8 cellular contexts compared by ENCODE assay signal in genomic region chr12:110048242-110049027, GRCh38. TPM values are rescaled to one million over a fixed set of nuclear protein-coding genes. Genes with fewer than 3 reads are reported as not detected.
DNase-seq lines count a peak whose midpoint lies in the region; TF ChIP-seq lines count a peak whose summit lies in the region.

A gene with protein sequence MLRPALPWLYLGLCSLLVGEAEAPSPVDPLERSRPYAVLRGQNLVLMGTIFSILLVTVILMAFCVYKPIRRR (minus strand): TSS chr12:110048522. CDS start chr12:110048495, 27 bp downstream.

- H2BK5ac ChIP-seq in H9 (ENCODE audit: insufficient read length, low read length), result no peak within 1 kb of the TSS

- H3K36me3 ChIP-seq in MG63 (peaks cover 4% of the 10 kb centered on the region; the same call in 1 of the 2 replicates), stomach smooth muscle (ENCODE audit: control insufficient read depth in 2 of 2, insufficient read depth in 2 of 2, low read length in 2 of 2) (peaks cover 0 to 2% of the 10 kb centered on the region in 2 donors)

- H2BK15ac ChIP-seq in H9 (ENCODE audit: low read depth, low read length), result no peak within 1 kb of the TSS

- H3K18ac ChIP-seq in H9 (ENCODE audit: insufficient read length, low read depth, low read length), result no peak within 1 kb of the TSS

- peaks cover 16 to 17% of the 10 kb centered on the region in 2 experiments for H3K4me1 Mint-ChIP-seq in H9
- peaks cover 21% of the 10 kb centered on the region for H3K4me1 Mint-ChIP-seq in neural crest cell

- H3K4me2 ChIP-seq in H9 (ENCODE audit: insufficient read depth, insufficient read length, low read length), result peak within 1 kb of the TSS; percentile 50

- no peaks in the 10 kb centered on the region for H4K20me1 ChIP-seq in H9 (ENCODE audit: control insufficient read depth, insufficient read depth, insufficient read length)

- H3K4me3 ChIP-seq in MG63, result peak within 1 kb of the TSS; percentile 77
- peak within 1 kb of the TSS; percentile 64 to 84 for H3K4me3 ChIP-seq in foreskin fibroblast (ENCODE audit: low read depth in 1 of 2, low read length in 2 of 2)
- peak within 1 kb of the TSS; percentile 82 to 92 for H3K4me3 ChIP-seq in stomach smooth muscle (ENCODE audit: low read length in 2 of 2)

- H3K4me1 ChIP-seq in H9 (ENCODE audit: insufficient read depth, low read length), result no peaks in the 10 kb centered on the region
- H3K4me1 ChIP-seq in stomach smooth muscle (ENCODE audit: control insufficient read depth, insufficient read depth, low read length), result peaks cover 22% of the 10 kb centered on the region

- no peak within 1 kb of the TSS for H3K14ac ChIP-seq in H9 (ENCODE audit: insufficient read depth, low read length)

- no peaks in the 10 kb centered on the region for H3K9me3 Mint-ChIP-seq in H9
- H3K9me3 Mint-ChIP-seq in neural crest cell, result no peaks in the 10 kb centered on the region

- peaks cover 0 to 1% (median 1%) of the 10 kb centered on the region in 3 experiments; a peak in 3 of 7 replicates for H3K36me3 Mint-ChIP-seq in H9 (ENCODE audit: insufficient read depth in 1 of 3, low read depth in 3 of 3)
- H3K36me3 Mint-ChIP-seq in neural crest cell (ENCODE audit: low read depth), result no peaks in the 10 kb centered on the region

- no peak within 1 kb of the TSS for H3K56ac ChIP-seq in H9 (ENCODE audit: insufficient read length, low read depth, low read length)

- H3K27ac ChIP-seq in H9 (ENCODE audit: insufficient read length, low read depth, low read length) (no peak within 1 kb of the TSS), stomach smooth muscle (ENCODE audit: low read length) (peak within 1 kb of the TSS; percentile 49)

- H3K27me3 ChIP-seq in H9 (ENCODE audit: insufficient read depth, low read length), result no peaks in the 10 kb centered on the region
- H3K27me3 ChIP-seq in MG63, result no peaks in the 10 kb centered on the region
- no peaks in the 10 kb centered on the region for H3K27me3 ChIP-seq in stomach smooth muscle (ENCODE audit: control insufficient read depth in 1 of 2, insufficient read depth in 2 of 2, low read length in 2 of 2)

- no peak within 1 kb of the TSS for H2AK5ac ChIP-seq in H9 (ENCODE audit: insufficient read length, low read length)

- H4K8ac ChIP-seq in H9 (replicated peaks; ENCODE audit: insufficient read length, low read depth, low read length), result no peak within 1 kb of the TSS

- peak within 1 kb of the TSS; percentile 63 for H3K9ac ChIP-seq in H9 (ENCODE audit: extremely low read depth, insufficient read length, low read length)
- peak within 1 kb of the TSS; percentile 72 to 81 for H3K9ac ChIP-seq in stomach smooth muscle (ENCODE audit: low read length in 2 of 2)

- TF ChIP-seq CTCF in H9 (conservative IDR thresholded peaks at IDR 0.05) (no peak), foreskin fibroblast (IDR thresholded peaks at IDR 0.05; ENCODE audit: low read depth, low read length) (no peak), neural crest cell (conservative IDR thresholded peaks at IDR 0.05) (no peak)

- no peak within 1 kb of the TSS for H3K23ac ChIP-seq in H9 (ENCODE audit: insufficient read length, low read depth, low read length)

- H3K27me3 Mint-ChIP-seq in H9 (ENCODE audit: low read depth) (no peaks in the 10 kb centered on the region), neural crest cell (ENCODE audit: low read depth) (no peaks in the 10 kb centered on the region)

- no peak within 1 kb of the TSS for H2BK20ac ChIP-seq in H9 (ENCODE audit: low read depth, low read length, poor library complexity, severe bottlenecking)

- H3K4ac ChIP-seq in H9 (ENCODE audit: low read depth, low read length), result no peak within 1 kb of the TSS

- H4K91ac ChIP-seq in H9 (ENCODE audit: insufficient read length, low read depth, low read length), result no peak within 1 kb of the TSS

- no peak within 1 kb of the TSS for H2BK120ac ChIP-seq in H9 (ENCODE audit: low read depth, low read length, poor library complexity, severe bottlenecking)

- no peaks in the 10 kb centered on the region; the same call in 1 of the 2 replicates for H3K79me2 ChIP-seq in H9 (ENCODE audit: insufficient read depth, low read length)

- no peaks in the 10 kb centered on the region for H3K23me2 ChIP-seq in H9 (ENCODE audit: insufficient read length, low read depth, low read length, poor library complexity, severe bottlenecking)

- peak within 1 kb of the TSS; percentile 0 for H2AFZ ChIP-seq in H9 (ENCODE audit: low read length)

- no peak within 1 kb of the TSS for H4K5ac ChIP-seq in H9 (ENCODE audit: insufficient read length, low read depth, low read length)

- DNase-seq in ELR (ENCODE audit: low read depth) (peak; percentile 98), H9 (peak; percentile 95), MG63 (peak; percentile 94), SHP77 treated with DMSO at 0.1 percent for 48 hours (lab: John Stamatoyannopoulos, UW) (peak; percentile 90), foreskin fibroblast (peak; percentile 97 to 99), neural crest cell (ENCODE audit: low read depth, low spot score) (peak; percentile 68)
- peak; percentile 96 for DNase-seq in activated effector memory CD4-positive, alpha-beta T cell treated with anti-CD3 and anti-CD28 coated beads, Interleukin-2, amount 50 U/mL, for 16 hours

- H2BK12ac ChIP-seq in H9 (ENCODE audit: insufficient read length, low read depth, low read length), result no peak within 1 kb of the TSS

- no peaks in the 10 kb centered on the region for H3K79me1 ChIP-seq in H9 (ENCODE audit: insufficient read depth, low read depth, low read length, poor library complexity, severe bottlenecking)

- WGBS in H9 (ENCODE audit: extremely low coverage, insufficient read length, low lambda C conversion rate), result 100% methylated on average over 1 of the region's 47 CpGs

- H3K27ac Mint-ChIP-seq in H9 (peak within 1 kb of the TSS; percentile 76 to 85 (median 77); a peak in 6 of 7 replicates), neural crest cell (ENCODE audit: unreplicated experiment) (peak within 1 kb of the TSS; percentile 82)

- no peaks in the 10 kb centered on the region for H3K9me3 ChIP-seq in H9 (ENCODE audit: control insufficient read depth, low read depth, low read length)
- no peaks in the 10 kb centered on the region for H3K9me3 ChIP-seq in MG63
- H3K9me3 ChIP-seq in stomach smooth muscle (ENCODE audit: control insufficient read depth in 2 of 2, low read length in 2 of 2), result no peaks in the 10 kb centered on the region

- no peak within 1 kb of the TSS for H3T11ph ChIP-seq in H9 (ENCODE audit: low read length)

- H3K4me3 Mint-ChIP-seq in H9 (peak within 1 kb of the TSS; percentile 70 to 83), neural crest cell (peak within 1 kb of the TSS; percentile 89)

RNA-seq across cellular contexts. Expression of the gene that starts here (rescaled TPM):
- 8.9 and 9.7 TPM in 2 replicates for total RNA-seq in H9 (2021)
- 0.47 and 8.3 TPM in 2 replicates for total RNA-seq in MG63 (2014; rRNA removed; shearing (Covaris generic); ENCODE audit: low replicate concordance)
- 23.8 and 24.4 TPM in 2 replicates for total RNA-seq in neural crest cell
